Comparison of ENCODE assay signal across 1 cellular context in genomic region chr17:9028632-9029570, GRCh38.
A peak's percentile ranks its signal among the peaks of the same experiment; 100 is the strongest.
TF ChIP-seq lines count a peak whose summit lies in the region.

No MANE protein-coding gene starts in this region.

TF ChIP-seq in HEK293, 187 proteins besides CTCF, POLR2A, EP300 and RAD21 (continued from another document):
- 0 out of 2 replicates have a peak, but pooled peaks have one; percentile 39 for TF ChIP-seq INSM2 (tag by site-specific recombination; IDR thresholded peaks at IDR 0.05)
- no peak for TF ChIP-seq ZNF529 (tag by site-specific recombination; IDR thresholded peaks at IDR 0.05; ENCODE audit: insufficient replicate concordance)
- TF ChIP-seq OSR2 (tag by site-specific recombination; IDR thresholded peaks at IDR 0.05) = peak; percentile 78
- peak; percentile 27; the same call in 1 of the 2 replicates for TF ChIP-seq KLF10 (tag by site-specific recombination; IDR thresholded peaks at IDR 0.05)
- no peak for TF ChIP-seq ZNF112 (tag by site-specific recombination; IDR thresholded peaks at IDR 0.05)
- no peak for TF ChIP-seq ZNF335 (tag by site-specific recombination; conservative IDR thresholded peaks at IDR 0.05)
- no peak for TF ChIP-seq ZNF433 (tag by site-specific recombination; IDR thresholded peaks at IDR 0.05; ENCODE audit: low read depth)
- TF ChIP-seq PRDM6 (tag by site-specific recombination; IDR thresholded peaks at IDR 0.05) = peak; percentile 88
- no peak for TF ChIP-seq ZNF174 (tag by site-specific recombination; IDR thresholded peaks at IDR 0.05)
- TF ChIP-seq ZNF416 (tag by site-specific recombination; IDR thresholded peaks at IDR 0.05) = no peak
- TF ChIP-seq ZNF248 (tag by site-specific recombination; IDR thresholded peaks at IDR 0.05) = no peak
- TF ChIP-seq ZNF580 (tag by site-specific recombination; IDR thresholded peaks at IDR 0.05) = 0 out of 2 replicates have a peak, but pooled peaks have one; percentile 22
- no peak for TF ChIP-seq ZSCAN5A (tag by site-specific recombination; IDR thresholded peaks at IDR 0.05)
- no peak for TF ChIP-seq ZNF707 (tag by site-specific recombination; IDR thresholded peaks at IDR 0.05)
- TF ChIP-seq ZNF184 (tag by site-specific recombination; IDR thresholded peaks at IDR 0.05) = no peak
- no peak for TF ChIP-seq ZNF561 (tag by site-specific recombination; IDR thresholded peaks at IDR 0.05; ENCODE audit: borderline replicate concordance)
- TF ChIP-seq AEBP2 (tag by site-specific recombination; IDR thresholded peaks at IDR 0.05; ENCODE audit: borderline replicate concordance) = no peak
- TF ChIP-seq ELK4 (IDR thresholded peaks at IDR 0.05; ENCODE audit: borderline replicate concordance, low read depth, low read length) = no peak
- no peak for TF ChIP-seq ZNF292 (tag by site-specific recombination; IDR thresholded peaks at IDR 0.05; ENCODE audit: borderline replicate concordance, low read depth)
- peak; percentile 58; the same call in 1 of the 2 replicates for TF ChIP-seq TCF7L2 (IDR thresholded peaks at IDR 0.05; ENCODE audit: borderline replicate concordance, low read depth, low read length)
- 0 out of 2 replicates have a peak, but pooled peaks have one; percentile 33 for TF ChIP-seq ZBTB44 (tag by site-specific recombination; IDR thresholded peaks at IDR 0.05)
- peak; percentile 35; the same call in 1 of the 2 replicates for TF ChIP-seq ZEB2 (tag by site-specific recombination; IDR thresholded peaks at IDR 0.05)
- TF ChIP-seq FEZF1 (tag by site-specific recombination; IDR thresholded peaks at IDR 0.05) = peak; percentile 87
- no peak for TF ChIP-seq ZNF426 (tag by site-specific recombination; IDR thresholded peaks at IDR 0.05)
- TF ChIP-seq GLIS2 (tag by site-specific recombination; IDR thresholded peaks at IDR 0.05) = no peak
